ENCODE assay signal across 8 cellular contexts in genomic region chr5:177086918-177087706, GRCh38. TPM values are rescaled to one million over a fixed set of nuclear protein-coding genes. Genes with fewer than 3 reads are reported as not detected.
DNase-seq lines count a peak whose midpoint lies in the region; ATAC-seq lines count a peak whose summit lies in the region.

No MANE protein-coding gene starts in this region.

- no peaks in the 10 kb centered on the region for H3K36me3 Mint-ChIP-seq in naive B cell
- no peaks in the 10 kb centered on the region for H3K36me3 Mint-ChIP-seq in stimulated activated naive B cell treated with anti-CD40 and anti-IgM and Interleukin-4, amounts not matched to agents 10 μg/mL and 1 μg/mL and 100 μg/mL, for 72 hours

- no peak overlapping the region for H3K27ac Mint-ChIP-seq in naive B cell
- H3K27ac Mint-ChIP-seq in stimulated activated naive B cell treated with anti-CD40 and anti-IgM and Interleukin-4, amounts not matched to agents 10 μg/mL and 1 μg/mL and 100 μg/mL, for 72 hours: no peak overlapping the region

- no peaks in the 10 kb centered on the region for H3K27me3 ChIP-seq in MG63

- H3K4me3 Mint-ChIP-seq in naive B cell: peak overlapping the region in 6 of 8 donors; percentile 15 to 72 (median 36)
- peak overlapping the region; percentile 39 to 65 for H3K4me3 Mint-ChIP-seq in stimulated activated naive B cell treated with anti-CD40 and anti-IgM and Interleukin-4, amounts not matched to agents 10 μg/mL and 1 μg/mL and 100 μg/mL, for 72 hours

- ATAC-seq in GM21723 (IDR thresholded peaks at IDR 0.05; ENCODE audit: unreplicated experiment): peak; percentile 75
- peak; percentile 87 to 90 for ATAC-seq in naive B cell (ENCODE audit: low read depth in 2 of 2)
- ATAC-seq in stimulated activated naive B cell treated with anti-CD40 and anti-IgM and Interleukin-4, amounts not matched to agents 10 μg/mL and 1 μg/mL and 100 μg/mL, for 72 hours (replicated peaks): peak; percentile 83 to 85
- ATAC-seq in HG03378 (IDR thresholded peaks at IDR 0.05; ENCODE audit: unreplicated experiment): no peak

- H3K9me3 ChIP-seq in MG63: no peaks in the 10 kb centered on the region

- H3K36me3 ChIP-seq in MG63: peaks cover 38% of the 10 kb centered on the region

- peak overlapping the region; percentile 73 for H3K4me3 ChIP-seq in MG63

- H3K9me3 Mint-ChIP-seq in naive B cell: no peaks in the 10 kb centered on the region
- H3K9me3 Mint-ChIP-seq in stimulated activated naive B cell treated with anti-CD40 and anti-IgM and Interleukin-4, amounts not matched to agents 10 μg/mL and 1 μg/mL and 100 μg/mL, for 72 hours: no peaks in the 10 kb centered on the region

- peaks cover 7 to 8% (median 8%) of the 10 kb centered on the region in 3 donors for H3K27me3 Mint-ChIP-seq in naive B cell
- H3K27me3 Mint-ChIP-seq in stimulated activated naive B cell treated with anti-CD40 and anti-IgM and Interleukin-4, amounts not matched to agents 10 μg/mL and 1 μg/mL and 100 μg/mL, for 72 hours: peaks cover 17 to 28% of the 10 kb centered on the region in 2 donors

- DNase-seq in ELF-1 (ENCODE audit: low read depth, low spot score): peak; percentile 87
- DNase-seq in MG63: peak; percentile 85
- peak; percentile 68 for DNase-seq in activated CD4-positive, alpha-beta T cell treated with anti-CD3 and anti-CD28 coated beads for 48 hours
- peak; percentile 51 for DNase-seq in effector CD8-positive, alpha-beta T cell (lab: John Stamatoyannopoulos, UW)
- DNase-seq in naive B cell: peak; percentile 73
- DNase-seq in stimulated activated naive B cell treated with anti-CD40 and anti-IgM and Interleukin-4, amounts not matched to agents 10 μg/mL and 1 μg/mL and 100 μg/mL, for 72 hours: peak; percentile 53

- peaks cover 10 to 31% (median 21%) of the 10 kb centered on the region in 3 donors for H3K4me1 Mint-ChIP-seq in naive B cell
- H3K4me1 Mint-ChIP-seq in stimulated activated naive B cell treated with anti-CD40 and anti-IgM and Interleukin-4, amounts not matched to agents 10 μg/mL and 1 μg/mL and 100 μg/mL, for 72 hours: peaks cover 19 to 22% of the 10 kb centered on the region in 2 donors

RNA-seq across cellular contexts. Expression of gene FGFR4, which starts 0.4 kb away (rescaled TPM):
- 51.3 and 96.6 TPM in 2 replicates for total RNA-seq in MG63 (2014; rRNA removed; shearing (Covaris generic); ENCODE audit: low replicate concordance)
- polyA plus RNA-seq in naive B cell (ENCODE audit: low read depth in 6 of 6): under 1 TPM in 2 of 6 donors, not detected in 4; 0.39 to 0.58 TPM

RNA-seq across cellular contexts. Expression of gene NSD1, which starts 46.5 kb away (rescaled TPM):
- total RNA-seq in MG63 (2014; rRNA removed; shearing (Covaris generic); ENCODE audit: low replicate concordance): 30.9 and 43.8 TPM in 2 replicates
- 10 to 100 TPM; 32.4 to 87.7 (median 46.1) TPM for polyA plus RNA-seq in naive B cell (ENCODE audit: low read depth in 6 of 6)
